1 cellular context compared by ENCODE assay signal in genomic region chr12:111753144-111753881, GRCh38.
TF ChIP-seq lines count a peak whose summit lies in the region.

No MANE protein-coding gene starts in this region.

TF ChIP-seq in GM12878, 131 proteins besides CTCF, POLR2A, EP300 and RAD21 (continued from another document):
- TF ChIP-seq ZNF687 (IDR thresholded peaks at IDR 0.05) (no peak), SMC3 (IDR thresholded peaks at IDR 0.05; ENCODE audit: borderline replicate concordance, low read length) (peak; percentile 96), LARP7 (IDR thresholded peaks at IDR 0.05) (peak; percentile 66)
